ENCODE assay signal across 27 cellular contexts in genomic region chr2:49037197-49037596, GRCh38.
"Had no signal": no experiment of that assay in that cellular context is flagged by ENCODE, and none has a peak within 500 bp of the region (broad histone marks: within the 10 kb centered on the region; RNA-seq: fewer than 3 reads in every experiment).

No MANE protein-coding gene starts in this region.

- H3K4me1 ChIP-seq: SJSA1 had no signal

- H3K27ac ChIP-seq: brain microvascular endothelial cell, SJSA1 had no signal

- H3K27me3 ChIP-seq: brain microvascular endothelial cell, SJSA1 had no signal

- ATAC-seq: activated CD8-positive, alpha-beta T cell treated with anti-CD3 and anti-CD28 coated beads for 36 hours; activated T-cell treated with anti-CD3 and anti-CD28 coated beads, Interleukin-2, amount 50 U/mL, for 72 hours; activated T-helper 17 cell treated with anti-CD3 and anti-CD28 coated beads, Interleukin-2, amount 50 U/mL, for 72 hours; Panc1 had no signal

- DNase-seq: activated CD4-positive, alpha-beta T cell treated with anti-CD3 and anti-CD28 coated beads, Interleukin-2, amount 10 ng/mL, durations not matched to agents 24 days and 14 days; activated CD4-positive, alpha-beta T cell treated with anti-CD3 and anti-CD28 coated beads, Interleukin-2, amount 50 U/mL, for 4 hours; activated CD8-positive, alpha-beta T cell treated with anti-CD3 and anti-CD28 coated beads for 36 hours; activated effector memory CD4-positive, alpha-beta T cell treated with anti-CD3 and anti-CD28 coated beads, Interleukin-2, amount 50 U/mL, for 16 hours; activated naive CD4-positive, alpha-beta T cell; activated naive CD4-positive, alpha-beta T cell treated with anti-CD3 and anti-CD28 coated beads, Interleukin-2, amount 50 U/mL, for 16 hours; activated naive CD8-positive, alpha-beta T cell treated with anti-CD3 and anti-CD28 coated beads for 36 hours; activated T-cell treated with anti-CD3 and anti-CD28 coated beads, Interleukin-2, amount 50 U/mL, for 1 hour; activated T-cell treated with anti-CD3 and anti-CD28 coated beads, Interleukin-2, amount 50 U/mL, for 72 hours; amniotic stem cell; aorta; brain microvascular endothelial cell; central memory CD4-positive, alpha-beta T cell; NCI-H1092 treated with DMSO at 0.1 percent for 48 hours; NCI-H146; NCI-H187; NCI-H2081 treated with DMSO at 0.1 percent for 48 hours; NCI-H2171 treated with DMSO at 0.1 percent for 48 hours; NCI-H2227 treated with DMSO at 0.1 percent for 48 hours; NCI-H446 treated with DMSO at 0.1 percent for 48 hours; NCI-H526; NCI-H748 treated with DMSO at 0.1 percent for 48 hours; SHP77; SK-N-SH had no signal

- H3K9me3 ChIP-seq: SJSA1, SK-N-SH had no signal

- H3K4me3 ChIP-seq: SJSA1 had no signal

- H3K36me3 ChIP-seq: brain microvascular endothelial cell, SJSA1 had no signal
